In the genomic region with DNA sequence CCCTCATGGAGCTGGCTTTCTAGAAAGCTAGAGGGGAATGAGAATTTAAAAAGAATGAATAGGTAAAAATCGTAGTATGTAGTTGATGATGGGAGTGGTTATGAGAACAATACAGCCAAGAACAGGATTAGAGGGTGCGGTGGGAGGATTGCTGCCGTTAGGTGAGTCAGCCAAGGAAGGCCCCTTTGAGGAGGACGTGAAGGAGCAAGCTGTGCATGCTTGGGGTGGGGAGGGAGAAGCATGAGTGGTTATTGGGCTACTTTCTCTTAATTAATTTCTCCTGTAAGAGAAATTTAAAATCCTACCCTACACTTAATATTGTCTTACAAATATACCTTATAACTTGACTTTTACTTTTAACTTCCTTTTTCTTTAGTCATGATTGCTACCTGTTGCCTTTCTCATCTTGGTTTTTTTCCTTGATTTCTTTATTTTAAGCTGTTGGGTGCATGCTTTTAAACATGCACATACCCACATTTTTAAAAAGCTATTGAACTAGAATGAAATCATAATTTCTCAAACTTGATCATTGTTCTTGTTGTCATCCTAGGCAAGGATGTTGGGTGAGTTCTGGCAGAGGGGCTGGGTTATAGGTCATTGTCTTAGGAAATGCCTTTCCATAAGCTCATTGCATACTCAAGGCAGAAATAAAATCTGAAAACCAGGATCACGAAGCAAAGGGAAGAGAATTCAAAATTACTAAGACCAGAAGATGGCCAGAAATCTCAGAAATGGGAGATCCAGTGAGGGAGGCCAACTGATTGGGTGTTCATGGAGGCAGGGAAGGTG, we compare ENCODE assay signal across 10 cellular contexts.
A peak's percentile ranks its signal among the peaks of the same experiment; 100 is the strongest.
DNase-seq lines count a peak whose midpoint lies in the region; ATAC-seq, FAIRE-seq and TF ChIP-seq lines count a peak whose summit lies in the region.
"Had no signal": no experiment of that assay in that cellular context is flagged by ENCODE, and none has a peak within 500 bp of the region (broad histone marks: within the 10 kb centered on the region; RNA-seq: fewer than 3 reads in every experiment).

No MANE protein-coding gene starts in this region.

- FAIRE-seq in bronchial epithelial cell (lab: Jason Lieb, UNC): no peak

- H3K4me3 ChIP-seq in bronchial epithelial cell (ENCODE audit: low read depth, low read length) (no peak overlapping the region), tibial nerve (no peak overlapping the region)

- 60 to 66% methylated on average over 5 of the region's 5 CpGs for WGBS in tibial nerve, 2 donors

- no peak for TF ChIP-seq POLR2A in tibial nerve (IDR thresholded peaks at IDR 0.05)

- TF ChIP-seq EP300 in tibial nerve (IDR thresholded peaks at IDR 0.05): no peak

- peaks cover 0 to 95% (median 43%) of the 10 kb centered on the region in 4 donors for H3K4me1 ChIP-seq in tibial nerve

- TF ChIP-seq CTCF in bronchial epithelial cell (IDR thresholded peaks at IDR 0.05; ENCODE audit: insufficient read depth, low read length, severe bottlenecking): no peak
- TF ChIP-seq CTCF in tibial nerve (IDR thresholded peaks at IDR 0.05): no peak

- H3K36me3 ChIP-seq in bronchial epithelial cell (ENCODE audit: control insufficient read depth, insufficient read depth, low read length) (no peaks in the 10 kb centered on the region), tibial nerve (no peaks in the 10 kb centered on the region)

- no peaks in the 10 kb centered on the region for H3K27me3 ChIP-seq in bronchial epithelial cell (ENCODE audit: control insufficient read depth, insufficient read depth, low read length)
- no peaks in the 10 kb centered on the region for H3K27me3 ChIP-seq in tibial nerve

- intact Hi-C loops in left colon (cut with DNase I, micrococcal nuclease): no loop called here

- peak; percentile 41 for DNase-seq in LoVo (ENCODE audit: low spot score)
- DNase-seq in bronchial epithelial cell (ENCODE audit: low read depth): peak; percentile 94
- peak in 1 of 2 donors; percentile 55 for DNase-seq in left colon
- DNase-seq in tibial nerve (ENCODE audit: low spot score in 2 of 2): no peak
- DNase-seq in HK-2 (ENCODE audit: unreplicated experiment): no peak
- no peak for DNase-seq in pons (ENCODE audit: low spot score)
- no peak for DNase-seq in activated naive CD4-positive, alpha-beta T cell treated with Interleukin-2 at 50 U/mL for 16 hours
- no peak for DNase-seq in activated gamma-delta T cell treated with Interleukin-2 at 50 U/mL for 16 hours
- DNase-seq: effector CD8-positive, alpha-beta T cell; natural killer cell had no signal

- no peaks in the 10 kb centered on the region for H3K9me3 ChIP-seq in tibial nerve

- H3K27ac ChIP-seq in tibial nerve: peak overlapping the region; percentile 61 to 98 (median 94)

- ATAC-seq in left colon: peak; percentile 70
- ATAC-seq: natural killer cell had no signal

Comparison
In these comparisons a context has a peak if more than half of its experiments do, and no peak if none do; other contexts are left out.
1. DNase-seq: peak in LoVo (single experiment) and bronchial epithelial cell (single experiment); none in tibial nerve (0 of 2), HK-2 (single experiment), pons (single experiment), activated naive CD4-positive, alpha-beta T cell treated with Interleukin-2 at 50 U/mL for 16 hours (single experiment) and activated gamma-delta T cell treated with Interleukin-2 at 50 U/mL for 16 hours (single experiment).